Comparison of ENCODE assay signal across 8 cellular contexts in genomic region chr15:31439328-31439727, GRCh38.
DNase-seq lines count a peak whose midpoint lies in the region; ATAC-seq and TF ChIP-seq lines count a peak whose summit lies in the region.

No MANE protein-coding gene starts in this region.

- peaks cover 53% of the 10 kb centered on the region for H3K4me1 Mint-ChIP-seq in T-helper 17 cell

- ATAC-seq in T-helper 17 cell (no peak), GM21528 (IDR thresholded peaks at IDR 0.05; ENCODE audit: low FRiP score, unreplicated experiment) (no peak), HG03432 (IDR thresholded peaks at IDR 0.05; ENCODE audit: unreplicated experiment) (no peak)

- H3K27ac Mint-ChIP-seq in T-helper 17 cell, result peak overlapping the region; percentile 99

- no peak overlapping the region for H3K4me3 Mint-ChIP-seq in T-helper 17 cell

- H3K4me3 ChIP-seq in GM12875 (ENCODE audit: low read depth, low read length), result no peak overlapping the region

- H3K27me3 Mint-ChIP-seq in T-helper 17 cell, result no peaks in the 10 kb centered on the region

- TF ChIP-seq CTCF in GM12875 (IDR thresholded peaks at IDR 0.05; ENCODE audit: borderline replicate concordance, insufficient read depth, low read depth, low read length), result peak; percentile 64

- peak; percentile 16 for DNase-seq in A172 (ENCODE audit: low spot score)
- no peak for DNase-seq in T-helper 17 cell
- peak; percentile 72 for DNase-seq in iPS-NIHi7 (ENCODE audit: extremely low spot score)
- DNase-seq in NCI-H226, result no peak
- DNase-seq in anterior cingulate cortex (lab: John Stamatoyannopoulos, UW), result no peak

- H3K9me3 ChIP-seq in T-helper 17 cell (ENCODE audit: control insufficient read depth, low read length, poor library complexity, severe bottlenecking), result no peaks in the 10 kb centered on the region

- H3K36me3 Mint-ChIP-seq in T-helper 17 cell (ENCODE audit: low read depth), result no peaks in the 10 kb centered on the region

Comparison
In these comparisons a context has a peak if more than half of its experiments do, and no peak if none do; other contexts are left out.
1. DNase-seq: peak in A172 (single experiment) and iPS-NIHi7 (single experiment); none in T-helper 17 cell (0 of 3), NCI-H226 (single experiment) and anterior cingulate cortex (0 of 58).